In the genomic region with DNA sequence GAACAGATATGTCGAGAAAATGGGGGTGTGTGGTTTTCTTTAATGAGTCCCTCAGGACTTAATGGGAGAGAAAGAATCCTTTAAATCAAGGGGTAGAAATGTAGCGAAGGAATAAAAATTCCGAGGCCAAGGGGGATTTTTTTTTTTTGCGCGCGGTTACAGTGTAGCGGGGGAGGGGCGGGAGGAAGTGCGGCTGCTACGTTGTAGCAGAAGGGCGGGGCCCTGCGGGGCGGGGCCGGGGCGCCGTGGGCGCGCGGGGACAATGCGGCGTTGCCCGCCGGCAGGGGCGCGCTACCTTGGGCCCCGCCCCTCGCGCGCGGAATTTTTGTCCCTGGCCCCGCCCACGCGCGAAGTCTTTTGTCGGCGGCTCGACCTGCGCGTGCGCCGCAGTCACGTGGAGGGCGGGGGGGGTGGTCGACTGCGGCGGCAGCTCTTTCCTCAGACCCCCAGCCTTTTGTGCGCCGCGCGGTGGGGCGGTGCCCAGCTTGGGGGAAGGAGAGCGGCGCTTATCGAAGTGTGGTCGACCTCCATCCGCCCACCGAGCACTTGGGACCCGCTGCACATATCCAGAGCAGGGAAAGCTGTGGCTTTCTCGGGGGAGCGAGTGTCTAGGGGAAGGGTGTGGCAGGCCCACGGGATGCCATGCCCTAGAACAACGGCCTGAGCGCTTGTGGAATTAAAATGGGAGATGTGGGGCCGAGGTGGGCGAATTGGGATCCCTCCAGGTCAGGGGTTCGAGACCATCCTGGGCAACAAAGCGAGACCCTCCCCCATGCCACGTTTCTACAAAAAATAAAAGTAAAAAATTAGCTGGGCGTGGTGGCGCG, we compare ENCODE assay signal across 1 cellular context.
TF ChIP-seq lines count a peak whose summit lies in the region.

No MANE protein-coding gene starts in this region.

TF ChIP-seq in HepG2, 621 proteins besides CTCF, POLR2A, EP300 and RAD21 (continues in another document):
- TF ChIP-seq ZZZ3 (CRISPR knock-in tag; IDR thresholded peaks at IDR 0.05; ENCODE audit: borderline replicate concordance) (0 out of 2 replicates have a peak, but pooled peaks have one; percentile 20), HOXA3 (CRISPR knock-in tag; IDR thresholded peaks at IDR 0.05) (peak; percentile 89), ZNF331 (CRISPR knock-in tag; IDR thresholded peaks at IDR 0.05) (peak; percentile 57; the same call in 1 of the 2 replicates), HIVEP1 (CRISPR knock-in tag; IDR thresholded peaks at IDR 0.05) (peak; percentile 79), KLF11 (CRISPR knock-in tag; IDR thresholded peaks at IDR 0.05) (no peak; the same call in 1 of the 2 replicates), AKAP8 (CRISPR knock-in tag; IDR thresholded peaks at IDR 0.05) (peak; percentile 99), DNMT3B (CRISPR knock-in tag; conservative IDR thresholded peaks at IDR 0.05) (peak; percentile 25; the same call in 1 of the 2 replicates), ZNF382 (CRISPR knock-in tag; IDR thresholded peaks at IDR 0.05; ENCODE audit: borderline replicate concordance) (no peak), ETV5 (CRISPR knock-in tag; IDR thresholded peaks at IDR 0.05; ENCODE audit: borderline replicate concordance) (0 out of 2 replicates have a peak, but pooled peaks have one; percentile 6), PITX1 (CRISPR knock-in tag; IDR thresholded peaks at IDR 0.05) (peak; percentile 49; the same call in 1 of the 2 replicates), KMT2B (CRISPR knock-in tag; IDR thresholded peaks at IDR 0.05) (no peak), SETDB1 (CRISPR knock-in tag; IDR thresholded peaks at IDR 0.05; ENCODE audit: borderline replicate concordance) (no peak), ZNF891 (CRISPR knock-in tag; IDR thresholded peaks at IDR 0.05) (peak; percentile 25; the same call in 1 of the 2 replicates), HCFC1 (IDR thresholded peaks at IDR 0.05; ENCODE audit: low read depth, low read length) (peak; percentile 28; the same call in 1 of the 2 replicates), ZNF577 (CRISPR knock-in tag; IDR thresholded peaks at IDR 0.05; ENCODE audit: borderline replicate concordance, low read depth) (no peak; the same call in 1 of the 2 replicates), ZFP90 (CRISPR knock-in tag; IDR thresholded peaks at IDR 0.05; ENCODE audit: borderline replicate concordance) (peak; percentile 9), ZNF329 (CRISPR knock-in tag; IDR thresholded peaks at IDR 0.05; ENCODE audit: low read depth) (0 out of 2 replicates have a peak, but pooled peaks have one; percentile 60), ZC3H4 (CRISPR knock-in tag; IDR thresholded peaks at IDR 0.05; ENCODE audit: borderline replicate concordance) (peak; percentile 92; the same call in 1 of the 2 replicates), KDM5A (IDR thresholded peaks at IDR 0.05; ENCODE audit: borderline replicate concordance, low read length) (peak; percentile 74), ZNF616 (CRISPR knock-in tag; IDR thresholded peaks at IDR 0.05; ENCODE audit: low read depth) (0 out of 2 replicates have a peak, but pooled peaks have one; percentile 37), SIN3A (IDR thresholded peaks at IDR 0.05; ENCODE audit: borderline replicate concordance, low read depth, low read length) (peak; percentile 88; the same call in 1 of the 2 replicates), MYC (CRISPR knock-in tag; IDR thresholded peaks at IDR 0.05; ENCODE audit: borderline replicate concordance) (peak; percentile 91; the same call in 1 of the 2 replicates), PRMT3 (CRISPR knock-in tag; IDR thresholded peaks at IDR 0.05; ENCODE audit: borderline replicate concordance, low read depth) (0 out of 2 replicates have a peak, but pooled peaks have one; percentile 74), ZNF83 (CRISPR knock-in tag; IDR thresholded peaks at IDR 0.05; ENCODE audit: borderline replicate concordance) (peak; percentile 61; the same call in 1 of the 2 replicates), MBNL3 (CRISPR knock-in tag; conservative IDR thresholded peaks at IDR 0.05) (no peak), RAD51 (IDR thresholded peaks at IDR 0.05; ENCODE audit: borderline replicate concordance) (peak; percentile 63), LCORL (IDR thresholded peaks at IDR 0.05) (no peak), LCORL (CRISPR knock-in tag; IDR thresholded peaks at IDR 0.05) (peak; percentile 45; the same call in 1 of the 2 replicates), RBM39 (IDR thresholded peaks at IDR 0.05; ENCODE audit: low read depth, low read length, poor library complexity, severe bottlenecking) (peak; percentile 30), NCOA1 (CRISPR knock-in tag; IDR thresholded peaks at IDR 0.05) (no peak), ATF1 (CRISPR knock-in tag; IDR thresholded peaks at IDR 0.05) (no peak), KDM4B (CRISPR knock-in tag; IDR thresholded peaks at IDR 0.05) (peak; percentile 43; the same call in 1 of the 2 replicates), ZBTB38 (CRISPR knock-in tag; IDR thresholded peaks at IDR 0.05) (peak; percentile 84; the same call in 1 of the 2 replicates), EED (CRISPR knock-in tag; IDR thresholded peaks at IDR 0.05) (0 out of 2 replicates have a peak, but pooled peaks have one; percentile 23), KLF15 (CRISPR knock-in tag; IDR thresholded peaks at IDR 0.05; ENCODE audit: borderline replicate concordance) (0 out of 2 replicates have a peak, but pooled peaks have one; percentile 34), ISL2 (CRISPR knock-in tag; IDR thresholded peaks at IDR 0.05) (peak; percentile 22; the same call in 1 of the 2 replicates), POLR2G (IDR thresholded peaks at IDR 0.05; ENCODE audit: low read depth, low read length) (peak; percentile 81), SP5 (CRISPR knock-in tag; IDR thresholded peaks at IDR 0.05; ENCODE audit: borderline replicate concordance, low read depth) (peak; percentile 77)
- TF ChIP-seq, protein P1, sequence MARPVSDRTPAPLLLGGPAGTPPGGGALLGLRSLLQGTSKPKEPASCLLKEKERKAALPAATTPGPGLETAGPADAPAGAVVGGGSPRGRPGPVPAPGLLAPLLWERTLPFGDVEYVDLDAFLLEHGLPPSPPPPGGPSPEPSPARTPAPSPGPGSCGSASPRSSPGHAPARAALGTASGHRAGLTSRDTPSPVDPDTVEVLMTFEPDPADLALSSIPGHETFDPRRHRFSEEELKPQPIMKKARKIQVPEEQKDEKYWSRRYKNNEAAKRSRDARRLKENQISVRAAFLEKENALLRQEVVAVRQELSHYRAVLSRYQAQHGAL (CRISPR knock-in tag; IDR thresholded peaks at IDR 0.05; ENCODE audit: not compliant biosample characterization): peak; percentile 62
- TF ChIP-seq, protein P2, sequence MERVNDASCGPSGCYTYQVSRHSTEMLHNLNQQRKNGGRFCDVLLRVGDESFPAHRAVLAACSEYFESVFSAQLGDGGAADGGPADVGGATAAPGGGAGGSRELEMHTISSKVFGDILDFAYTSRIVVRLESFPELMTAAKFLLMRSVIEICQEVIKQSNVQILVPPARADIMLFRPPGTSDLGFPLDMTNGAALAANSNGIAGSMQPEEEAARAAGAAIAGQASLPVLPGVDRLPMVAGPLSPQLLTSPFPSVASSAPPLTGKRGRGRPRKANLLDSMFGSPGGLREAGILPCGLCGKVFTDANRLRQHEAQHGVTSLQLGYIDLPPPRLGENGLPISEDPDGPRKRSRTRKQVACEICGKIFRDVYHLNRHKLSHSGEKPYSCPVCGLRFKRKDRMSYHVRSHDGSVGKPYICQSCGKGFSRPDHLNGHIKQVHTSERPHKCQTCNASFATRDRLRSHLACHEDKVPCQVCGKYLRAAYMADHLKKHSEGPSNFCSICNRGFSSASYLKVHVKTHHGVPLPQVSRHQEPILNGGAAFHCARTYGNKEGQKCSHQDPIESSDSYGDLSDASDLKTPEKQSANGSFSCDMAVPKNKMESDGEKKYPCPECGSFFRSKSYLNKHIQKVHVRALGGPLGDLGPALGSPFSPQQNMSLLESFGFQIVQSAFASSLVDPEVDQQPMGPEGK (CRISPR knock-in tag; IDR thresholded peaks at IDR 0.05): peak; percentile 92
- TF ChIP-seq, protein P3, sequence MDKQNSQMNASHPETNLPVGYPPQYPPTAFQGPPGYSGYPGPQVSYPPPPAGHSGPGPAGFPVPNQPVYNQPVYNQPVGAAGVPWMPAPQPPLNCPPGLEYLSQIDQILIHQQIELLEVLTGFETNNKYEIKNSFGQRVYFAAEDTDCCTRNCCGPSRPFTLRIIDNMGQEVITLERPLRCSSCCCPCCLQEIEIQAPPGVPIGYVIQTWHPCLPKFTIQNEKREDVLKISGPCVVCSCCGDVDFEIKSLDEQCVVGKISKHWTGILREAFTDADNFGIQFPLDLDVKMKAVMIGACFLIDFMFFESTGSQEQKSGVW (CRISPR knock-in tag; IDR thresholded peaks at IDR 0.05; ENCODE audit: borderline replicate concordance): no peak
- TF ChIP-seq, protein P4, sequence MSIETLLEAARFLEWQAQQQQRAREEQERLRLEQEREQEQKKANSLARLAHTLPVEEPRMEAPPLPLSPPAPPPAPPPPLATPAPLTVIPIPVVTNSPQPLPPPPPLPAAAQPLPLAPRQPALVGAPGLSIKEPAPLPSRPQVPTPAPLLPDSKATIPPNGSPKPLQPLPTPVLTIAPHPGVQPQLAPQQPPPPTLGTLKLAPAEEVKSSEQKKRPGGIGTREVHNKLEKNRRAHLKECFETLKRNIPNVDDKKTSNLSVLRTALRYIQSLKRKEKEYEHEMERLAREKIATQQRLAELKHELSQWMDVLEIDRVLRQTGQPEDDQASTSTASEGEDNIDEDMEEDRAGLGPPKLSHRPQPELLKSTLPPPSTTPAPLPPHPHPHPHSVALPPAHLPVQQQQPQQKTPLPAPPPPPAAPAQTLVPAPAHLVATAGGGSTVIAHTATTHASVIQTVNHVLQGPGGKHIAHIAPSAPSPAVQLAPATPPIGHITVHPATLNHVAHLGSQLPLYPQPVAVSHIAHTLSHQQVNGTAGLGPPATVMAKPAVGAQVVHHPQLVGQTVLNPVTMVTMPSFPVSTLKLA (IDR thresholded peaks at IDR 0.05): peak; percentile 73
- TF ChIP-seq, protein P5, sequence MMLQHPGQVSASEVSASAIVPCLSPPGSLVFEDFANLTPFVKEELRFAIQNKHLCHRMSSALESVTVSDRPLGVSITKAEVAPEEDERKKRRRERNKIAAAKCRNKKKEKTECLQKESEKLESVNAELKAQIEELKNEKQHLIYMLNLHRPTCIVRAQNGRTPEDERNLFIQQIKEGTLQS (CRISPR knock-in tag; IDR thresholded peaks at IDR 0.05): 0 out of 2 replicates have a peak, but pooled peaks have one; percentile 36
- TF ChIP-seq, protein P6, sequence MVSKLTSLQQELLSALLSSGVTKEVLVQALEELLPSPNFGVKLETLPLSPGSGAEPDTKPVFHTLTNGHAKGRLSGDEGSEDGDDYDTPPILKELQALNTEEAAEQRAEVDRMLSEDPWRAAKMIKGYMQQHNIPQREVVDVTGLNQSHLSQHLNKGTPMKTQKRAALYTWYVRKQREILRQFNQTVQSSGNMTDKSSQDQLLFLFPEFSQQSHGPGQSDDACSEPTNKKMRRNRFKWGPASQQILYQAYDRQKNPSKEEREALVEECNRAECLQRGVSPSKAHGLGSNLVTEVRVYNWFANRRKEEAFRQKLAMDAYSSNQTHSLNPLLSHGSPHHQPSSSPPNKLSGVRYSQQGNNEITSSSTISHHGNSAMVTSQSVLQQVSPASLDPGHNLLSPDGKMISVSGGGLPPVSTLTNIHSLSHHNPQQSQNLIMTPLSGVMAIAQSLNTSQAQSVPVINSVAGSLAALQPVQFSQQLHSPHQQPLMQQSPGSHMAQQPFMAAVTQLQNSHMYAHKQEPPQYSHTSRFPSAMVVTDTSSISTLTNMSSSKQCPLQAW (CRISPR knock-in tag; IDR thresholded peaks at IDR 0.05): peak; percentile 57; the same call in 1 of the 2 replicates
- TF ChIP-seq, protein P7, sequence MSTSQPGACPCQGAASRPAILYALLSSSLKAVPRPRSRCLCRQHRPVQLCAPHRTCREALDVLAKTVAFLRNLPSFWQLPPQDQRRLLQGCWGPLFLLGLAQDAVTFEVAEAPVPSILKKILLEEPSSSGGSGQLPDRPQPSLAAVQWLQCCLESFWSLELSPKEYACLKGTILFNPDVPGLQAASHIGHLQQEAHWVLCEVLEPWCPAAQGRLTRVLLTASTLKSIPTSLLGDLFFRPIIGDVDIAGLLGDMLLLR (CRISPR knock-in tag; IDR thresholded peaks at IDR 0.05): peak; percentile 81; the same call in 1 of the 2 replicates
- TF ChIP-seq, protein P8, sequence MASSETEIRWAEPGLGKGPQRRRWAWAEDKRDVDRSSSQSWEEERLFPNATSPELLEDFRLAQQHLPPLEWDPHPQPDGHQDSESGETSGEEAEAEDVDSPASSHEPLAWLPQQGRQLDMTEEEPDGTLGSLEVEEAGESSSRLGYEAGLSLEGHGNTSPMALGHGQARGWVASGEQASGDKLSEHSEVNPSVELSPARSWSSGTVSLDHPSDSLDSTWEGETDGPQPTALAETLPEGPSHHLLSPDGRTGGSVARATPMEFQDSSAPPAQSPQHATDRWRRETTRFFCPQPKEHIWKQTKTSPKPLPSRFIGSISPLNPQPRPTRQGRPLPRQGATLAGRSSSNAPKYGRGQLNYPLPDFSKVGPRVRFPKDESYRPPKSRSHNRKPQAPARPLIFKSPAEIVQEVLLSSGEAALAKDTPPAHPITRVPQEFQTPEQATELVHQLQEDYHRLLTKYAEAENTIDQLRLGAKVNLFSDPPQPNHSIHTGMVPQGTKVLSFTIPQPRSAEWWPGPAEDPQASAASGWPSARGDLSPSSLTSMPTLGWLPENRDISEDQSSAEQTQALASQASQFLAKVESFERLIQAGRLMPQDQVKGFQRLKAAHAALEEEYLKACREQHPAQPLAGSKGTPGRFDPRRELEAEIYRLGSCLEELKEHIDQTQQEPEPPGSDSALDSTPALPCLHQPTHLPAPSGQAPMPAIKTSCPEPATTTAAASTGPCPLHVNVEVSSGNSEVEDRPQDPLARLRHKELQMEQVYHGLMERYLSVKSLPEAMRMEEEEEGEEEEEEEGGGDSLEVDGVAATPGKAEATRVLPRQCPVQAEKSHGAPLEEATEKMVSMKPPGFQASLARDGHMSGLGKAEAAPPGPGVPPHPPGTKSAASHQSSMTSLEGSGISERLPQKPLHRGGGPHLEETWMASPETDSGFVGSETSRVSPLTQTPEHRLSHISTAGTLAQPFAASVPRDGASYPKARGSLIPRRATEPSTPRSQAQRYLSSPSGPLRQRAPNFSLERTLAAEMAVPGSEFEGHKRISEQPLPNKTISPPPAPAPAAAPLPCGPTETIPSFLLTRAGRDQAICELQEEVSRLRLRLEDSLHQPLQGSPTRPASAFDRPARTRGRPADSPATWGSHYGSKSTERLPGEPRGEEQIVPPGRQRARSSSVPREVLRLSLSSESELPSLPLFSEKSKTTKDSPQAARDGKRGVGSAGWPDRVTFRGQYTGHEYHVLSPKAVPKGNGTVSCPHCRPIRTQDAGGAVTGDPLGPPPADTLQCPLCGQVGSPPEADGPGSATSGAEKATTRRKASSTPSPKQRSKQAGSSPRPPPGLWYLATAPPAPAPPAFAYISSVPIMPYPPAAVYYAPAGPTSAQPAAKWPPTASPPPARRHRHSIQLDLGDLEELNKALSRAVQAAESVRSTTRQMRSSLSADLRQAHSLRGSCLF (CRISPR knock-in tag; IDR thresholded peaks at IDR 0.05; ENCODE audit: borderline replicate concordance): 0 out of 2 replicates have a peak, but pooled peaks have one; percentile 55
- TF ChIP-seq, protein P9, sequence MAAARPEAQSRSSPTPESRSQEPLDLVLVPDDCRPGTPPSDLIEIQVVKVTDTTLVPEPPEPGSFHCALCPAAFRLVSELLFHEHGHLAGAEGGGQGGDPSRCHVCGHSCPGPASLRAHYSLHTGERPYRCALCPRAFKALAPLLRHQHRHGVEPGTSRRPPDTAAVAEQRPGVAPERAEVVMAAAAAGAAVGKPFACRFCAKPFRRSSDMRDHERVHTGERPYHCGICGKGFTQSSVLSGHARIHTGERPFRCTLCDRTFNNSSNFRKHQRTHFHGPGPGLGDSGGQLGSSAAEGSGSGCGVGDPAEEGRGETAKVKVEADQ (CRISPR knock-in tag; IDR thresholded peaks at IDR 0.05; ENCODE audit: borderline replicate concordance): 0 out of 2 replicates have a peak, but pooled peaks have one; percentile 12
